2 cellular contexts compared by ENCODE assay signal in the genomic region with DNA sequence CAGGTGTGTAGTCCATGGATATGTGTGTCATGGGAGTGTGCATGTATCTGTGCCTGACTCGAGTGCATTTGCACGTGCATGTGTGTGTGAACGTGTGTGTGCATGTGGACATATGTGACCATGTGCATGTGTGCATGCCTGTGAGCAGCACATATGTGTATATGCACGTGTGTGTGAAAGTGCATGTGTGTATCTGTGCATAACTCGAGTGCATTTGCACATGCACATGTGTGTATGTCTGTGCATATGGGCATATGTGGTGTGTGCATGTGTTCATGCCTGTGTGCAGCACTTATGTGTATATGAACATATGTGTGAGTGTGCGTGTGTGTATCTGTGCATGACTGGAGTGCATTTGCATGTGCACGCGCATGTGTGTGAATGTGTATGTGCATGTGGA.
TF ChIP-seq lines count a peak whose summit lies in the region.

No MANE protein-coding gene starts in this region.

TF ChIP-seq in IMR-90, 13 proteins besides CTCF, POLR2A, EP300 and RAD21:
- no peak for TF ChIP-seq NFE2L2 (IDR thresholded peaks at IDR 0.05; ENCODE audit: low read depth, low read length)
- TF ChIP-seq FOS (IDR thresholded peaks at IDR 0.05; ENCODE audit: low read depth, low read length), result no peak
- TF ChIP-seq, protein P1, sequence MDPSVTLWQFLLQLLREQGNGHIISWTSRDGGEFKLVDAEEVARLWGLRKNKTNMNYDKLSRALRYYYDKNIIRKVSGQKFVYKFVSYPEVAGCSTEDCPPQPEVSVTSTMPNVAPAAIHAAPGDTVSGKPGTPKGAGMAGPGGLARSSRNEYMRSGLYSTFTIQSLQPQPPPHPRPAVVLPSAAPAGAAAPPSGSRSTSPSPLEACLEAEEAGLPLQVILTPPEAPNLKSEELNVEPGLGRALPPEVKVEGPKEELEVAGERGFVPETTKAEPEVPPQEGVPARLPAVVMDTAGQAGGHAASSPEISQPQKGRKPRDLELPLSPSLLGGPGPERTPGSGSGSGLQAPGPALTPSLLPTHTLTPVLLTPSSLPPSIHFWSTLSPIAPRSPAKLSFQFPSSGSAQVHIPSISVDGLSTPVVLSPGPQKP (IDR thresholded peaks at IDR 0.05; ENCODE audit: borderline replicate concordance, low read depth, low read length), result no peak
- no peak for TF ChIP-seq MXI1 (IDR thresholded peaks at IDR 0.05; ENCODE audit: borderline replicate concordance, low read depth, low read length)
- no peak for TF ChIP-seq MAZ (IDR thresholded peaks at IDR 0.05; ENCODE audit: borderline replicate concordance, low read depth, low read length)

TF ChIP-seq in GM12878, 131 proteins besides CTCF, POLR2A, EP300 and RAD21:
- no peak for TF ChIP-seq CEBPB (IDR thresholded peaks at IDR 0.05; ENCODE audit: borderline replicate concordance in 1 of 2, low read depth in 2 of 2, low read length in 2 of 2)
- no peak for TF ChIP-seq MTA2 (IDR thresholded peaks at IDR 0.05; ENCODE audit: low read depth)
- TF ChIP-seq, protein P2, sequence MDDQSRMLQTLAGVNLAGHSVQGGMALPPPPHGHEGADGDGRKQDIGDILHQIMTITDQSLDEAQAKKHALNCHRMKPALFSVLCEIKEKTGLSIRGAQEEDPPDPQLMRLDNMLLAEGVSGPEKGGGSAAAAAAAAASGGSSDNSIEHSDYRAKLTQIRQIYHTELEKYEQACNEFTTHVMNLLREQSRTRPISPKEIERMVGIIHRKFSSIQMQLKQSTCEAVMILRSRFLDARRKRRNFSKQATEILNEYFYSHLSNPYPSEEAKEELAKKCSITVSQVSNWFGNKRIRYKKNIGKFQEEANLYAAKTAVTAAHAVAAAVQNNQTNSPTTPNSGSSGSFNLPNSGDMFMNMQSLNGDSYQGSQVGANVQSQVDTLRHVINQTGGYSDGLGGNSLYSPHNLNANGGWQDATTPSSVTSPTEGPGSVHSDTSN (IDR thresholded peaks at IDR 0.05; ENCODE audit: insufficient replicate concordance, low read depth, low read length), result no peak
- TF ChIP-seq ETV6 (conservative IDR thresholded peaks at IDR 0.05 in 1 of 2, IDR thresholded peaks at IDR 0.05 in 1 of 2; ENCODE audit: borderline replicate concordance in 1 of 2, low read depth in 1 of 2), result no peak
- TF ChIP-seq MLLT1 (IDR thresholded peaks at IDR 0.05), result no peak
- TF ChIP-seq, protein P3, sequence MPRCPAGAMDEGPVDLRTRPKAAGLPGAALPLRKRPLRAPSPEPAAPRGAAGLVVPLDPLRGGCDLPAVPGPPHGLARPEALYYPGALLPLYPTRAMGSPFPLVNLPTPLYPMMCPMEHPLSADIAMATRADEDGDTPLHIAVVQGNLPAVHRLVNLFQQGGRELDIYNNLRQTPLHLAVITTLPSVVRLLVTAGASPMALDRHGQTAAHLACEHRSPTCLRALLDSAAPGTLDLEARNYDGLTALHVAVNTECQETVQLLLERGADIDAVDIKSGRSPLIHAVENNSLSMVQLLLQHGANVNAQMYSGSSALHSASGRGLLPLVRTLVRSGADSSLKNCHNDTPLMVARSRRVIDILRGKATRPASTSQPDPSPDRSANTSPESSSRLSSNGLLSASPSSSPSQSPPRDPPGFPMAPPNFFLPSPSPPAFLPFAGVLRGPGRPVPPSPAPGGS (IDR thresholded peaks at IDR 0.05; ENCODE audit: borderline replicate concordance, insufficient read depth, low read depth, low read length, poor library complexity, severe bottlenecking), result peak; percentile 69
- TF ChIP-seq NR2C2 (IDR thresholded peaks at IDR 0.05; ENCODE audit: borderline replicate concordance, control insufficient read depth, insufficient read length, low read depth), result peak; percentile 32
- TF ChIP-seq, protein P1 (IDR thresholded peaks at IDR 0.05; ENCODE audit: low read depth, low read length), result no peak
